32 cellular contexts compared by ENCODE assay signal in genomic region chr15:62250978-62251377, GRCh38.
"Had no signal": no experiment of that assay in that cellular context is flagged by ENCODE, and none has a peak within 500 bp of the region (broad histone marks: within the 10 kb centered on the region; RNA-seq: fewer than 3 reads in every experiment).

No MANE protein-coding gene starts in this region.

- FAIRE-seq: urothelium cell line had no signal

- H3K27me3 ChIP-seq: neutrophil, ovary, suprapubic skin, testis, transverse colon, upper lobe of right lung, vagina had no signal

- H3K4me2 ChIP-seq: smooth muscle cell had no signal

- DNase-seq: naive B cell; naive thymus-derived CD8-positive, alpha-beta T cell; nephron progenitor cell; nucleus accumbens; ovary; posterior cingulate gyrus; psoas muscle; spleen; stimulated activated CD4-positive, alpha-beta T cell treated with anti-CD3 and anti-CD28 coated beads, Interleukin-12 subunit alpha, Interleukin-12 subunit beta, amount 100 ng/mL, for 4 hours; stimulated activated CD4-positive, alpha-beta T cell treated with anti-CD3 and anti-CD28 coated beads, Interleukin-1b, Interleukin-23, amount 100 ng/mL, for 48 hours; stimulated activated CD4-positive, alpha-beta T cell treated with anti-CD3 and anti-CD28 coated beads, Interleukin-4, amount 100 ng/mL, for 1 hour; stimulated activated CD4-positive, alpha-beta T cell treated with anti-CD3 and anti-CD28 coated beads, Interleukin-4, amount 100 ng/mL, for 4 hours; stimulated activated CD8-positive, alpha-beta memory T cell treated with anti-CD3 and anti-CD28 coated beads, Interleukin-4, amount 100 ng/mL, for 48 hours; stimulated activated naive CD4-positive, alpha-beta T cell; stimulated activated naive CD8-positive, alpha-beta T cell treated with anti-CD3 and anti-CD28 coated beads, Interleukin-15, amount 100 ng/mL, for 72 hours; stimulated activated naive CD8-positive, alpha-beta T cell treated with anti-CD3 and anti-CD28 coated beads, Interleukin-15, Interleukin-2, amounts not matched to agents 100 U/mL and 50 U/mL, for 24 hours; testis; tibial artery; transverse colon; upper lobe of right lung had no signal

- H3K27ac Mint-ChIP-seq: naive B cell; naive thymus-derived CD8-positive, alpha-beta T cell; natural killer cell treated with Interleukin-12 subunit alpha and Interleukin-12 subunit beta and Interleukin-15 and Interleukin-18, amount 100 ng/mL, for 72 hours; nephron progenitor cell; stimulated activated memory B cell treated with anti-CD40 and anti-IgM and Interleukin-4, amounts not matched to agents 10 μg/mL and 1 μg/mL and 100 μg/mL, for 72 hours; stimulated activated naive CD8-positive, alpha-beta T cell treated with anti-CD3 and anti-CD28 coated beads, Interleukin-15, amount 100 ng/mL, for 72 hours; type B pancreatic cell had no signal

- H3K4me3 ChIP-seq: ovary, psoas muscle, skin epidermis, smooth muscle cell, spleen, suprapubic skin, testis, tibial artery, transverse colon, upper lobe of right lung, vagina had no signal

- H3K4me1 Mint-ChIP-seq: naive B cell; naive thymus-derived CD8-positive, alpha-beta T cell; stimulated activated memory B cell treated with anti-CD40 and anti-IgM and Interleukin-4, amounts not matched to agents 10 μg/mL and 1 μg/mL and 100 μg/mL, for 72 hours; stimulated activated naive CD8-positive, alpha-beta T cell treated with anti-CD3 and anti-CD28 coated beads, Interleukin-15, amount 100 ng/mL, for 72 hours had no signal

- H3K9me3 Mint-ChIP-seq: natural killer cell treated with Interleukin-12 subunit alpha and Interleukin-12 subunit beta and Interleukin-15 and Interleukin-18, amount 100 ng/mL, for 72 hours; neural crest cell; stimulated activated memory B cell treated with anti-CD40 and anti-IgM and Interleukin-4, amounts not matched to agents 10 μg/mL and 1 μg/mL and 100 μg/mL, for 72 hours; stimulated activated naive CD8-positive, alpha-beta T cell treated with anti-CD3 and anti-CD28 coated beads, Interleukin-15, amount 100 ng/mL, for 72 hours; type B pancreatic cell had no signal

- H3K4me1 ChIP-seq: parathyroid adenoma, psoas muscle, spleen, suprapubic skin, testis, tibial artery, transverse colon, upper lobe of right lung, vagina had no signal

- H3K36me3 Mint-ChIP-seq: naive B cell; naive thymus-derived CD8-positive, alpha-beta T cell; natural killer cell treated with Interleukin-12 subunit alpha and Interleukin-12 subunit beta and Interleukin-15 and Interleukin-18, amount 100 ng/mL, for 72 hours; stimulated activated memory B cell treated with anti-CD40 and anti-IgM and Interleukin-4, amounts not matched to agents 10 μg/mL and 1 μg/mL and 100 μg/mL, for 72 hours; type B pancreatic cell had no signal

- H3K9me3 ChIP-seq: neutrophil, ovary, psoas muscle, spleen, suprapubic skin, testis, tibial artery, transverse colon, upper lobe of right lung, vagina had no signal

- H3K4me3 Mint-ChIP-seq: naive B cell; naive thymus-derived CD8-positive, alpha-beta T cell; natural killer cell treated with Interleukin-12 subunit alpha and Interleukin-12 subunit beta and Interleukin-15 and Interleukin-18, amount 100 ng/mL, for 72 hours; nephron progenitor cell; neural crest cell; stimulated activated memory B cell treated with anti-CD40 and anti-IgM and Interleukin-4, amounts not matched to agents 10 μg/mL and 1 μg/mL and 100 μg/mL, for 72 hours; stimulated activated naive CD8-positive, alpha-beta T cell treated with anti-CD3 and anti-CD28 coated beads, Interleukin-15, amount 100 ng/mL, for 72 hours; type B pancreatic cell had no signal

- ATAC-seq: naive thymus-derived CD8-positive, alpha-beta T cell; natural killer cell treated with Interleukin-12 subunit alpha and Interleukin-12 subunit beta and Interleukin-15 and Interleukin-18, amount 100 ng/mL, for 72 hours; psoas muscle; sciatic nerve; stimulated activated memory B cell treated with anti-CD40 and anti-IgM and Interleukin-4, amounts not matched to agents 10 μg/mL and 1 μg/mL and 100 μg/mL, for 72 hours; stimulated activated naive CD8-positive, alpha-beta T cell treated with anti-CD3 and anti-CD28 coated beads, Interleukin-15, amount 100 ng/mL, for 72 hours; stimulated activated naive CD8-positive, alpha-beta T cell treated with anti-CD3 and anti-CD28 coated beads, Interleukin-15, Interleukin-2, amounts not matched to agents 100 U/mL and 50 U/mL, for 24 hours; upper lobe of right lung had no signal

- H3K27ac ChIP-seq: neutrophil, ovary, parathyroid adenoma, psoas muscle, skin epidermis, spleen, suprapubic skin, testis, tibial artery, transverse colon, upper lobe of right lung, vagina had no signal

- H3K36me3 ChIP-seq: neutrophil, ovary, spleen, suprapubic skin, tibial artery, transverse colon, upper lobe of right lung, vagina had no signal
